10 cellular contexts compared by ENCODE assay signal in the genomic region with DNA sequence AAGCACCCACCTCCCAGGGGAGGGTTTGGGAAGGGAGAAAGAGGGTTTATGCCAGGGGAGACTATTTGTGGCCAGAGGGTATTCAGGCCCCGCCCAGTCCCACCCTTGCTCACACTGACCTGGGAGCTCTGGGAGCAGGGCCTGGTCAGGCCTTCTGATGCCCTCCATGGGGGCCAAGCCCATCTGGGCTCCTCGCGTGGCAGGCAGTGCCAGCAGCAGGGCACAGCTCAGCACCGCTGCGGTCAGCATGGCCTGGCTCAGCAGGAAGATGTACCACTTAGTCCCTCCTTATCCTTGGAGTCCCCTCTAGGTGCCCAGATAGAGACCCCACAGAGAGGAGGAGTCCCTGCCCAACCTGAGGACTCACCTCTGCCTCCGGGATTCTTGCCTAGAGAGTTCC. TPM values are rescaled to one million over a fixed set of nuclear protein-coding genes. Genes with fewer than 3 reads are reported as not detected.
DNase-seq lines count a peak whose midpoint lies in the region; ATAC-seq and TF ChIP-seq lines count a peak whose summit lies in the region.
"Had no signal": no experiment of that assay in that cellular context is flagged by ENCODE, and none has a peak within 500 bp of the region (broad histone marks: within the 10 kb centered on the region; RNA-seq: fewer than 3 reads in every experiment).

A gene with protein sequence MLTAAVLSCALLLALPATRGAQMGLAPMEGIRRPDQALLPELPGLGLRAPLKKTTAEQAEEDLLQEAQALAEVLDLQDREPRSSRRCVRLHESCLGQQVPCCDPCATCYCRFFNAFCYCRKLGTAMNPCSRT (minus strand): TSS at position 398 of the 400 bp plus-strand sequence. CDS start 149 bp downstream, at position 249.

- no peaks in the 10 kb centered on the region for H4K20me1 ChIP-seq in OCI-LY1 (ENCODE audit: insufficient read depth, low read length)

- POLR2A ChIA-PET in CD8-positive, alpha-beta T cell (lab: Charles Lee), result interaction anchor here (3.3 kb wide), 1 partner anchor 30 kb away, joined by 19 read pairs; no protein-coding TSS in a partner anchor

- H2AFZ ChIP-seq in OCI-LY1 (ENCODE audit: low read length) (no peak within 1 kb of the TSS), parathyroid adenoma (no peak within 1 kb of the TSS)

- H3K4me2 ChIP-seq in OCI-LY1 (ENCODE audit: low read length) (peak within 1 kb of the TSS; percentile 93), parathyroid adenoma (ENCODE audit: low read length) (peak within 1 kb of the TSS; percentile 97)

- peak within 1 kb of the TSS; percentile 91 for H3K4me3 ChIP-seq in CD8-positive, alpha-beta T cell (ENCODE audit: low read depth, low read length)
- H3K4me3 ChIP-seq in OCI-LY1 (ENCODE audit: low read depth, low read length, poor library complexity, severe bottlenecking), result peak within 1 kb of the TSS; percentile 91
- peak within 1 kb of the TSS; percentile 92 for H3K4me3 ChIP-seq in parathyroid adenoma (ENCODE audit: low read depth, low read length)
- no peak within 1 kb of the TSS for H3K4me3 ChIP-seq in BE2C (ENCODE audit: low read depth, low read length)

- peaks cover 4% of the 10 kb centered on the region for H3K36me3 ChIP-seq in CD8-positive, alpha-beta T cell (ENCODE audit: insufficient read depth, low read length)
- H3K36me3 ChIP-seq in OCI-LY1 (ENCODE audit: insufficient read depth, low read length), result peaks cover 25% of the 10 kb centered on the region; the same call in 1 of the 2 replicates
- H3K36me3 ChIP-seq in parathyroid adenoma (ENCODE audit: control insufficient read depth, insufficient read depth, low read length), result no peaks in the 10 kb centered on the region
- H3K36me3 ChIP-seq in BE2C, result no peaks in the 10 kb centered on the region

- no peaks in the 10 kb centered on the region for H3K9me3 Mint-ChIP-seq in CD8-positive, alpha-beta T cell
- H3K9me3 Mint-ChIP-seq in effector memory CD8-positive, alpha-beta T cell, result no peaks in the 10 kb centered on the region

- H3K79me2 ChIP-seq in OCI-LY1 (ENCODE audit: insufficient read depth, low read length) (peaks cover 21% of the 10 kb centered on the region), parathyroid adenoma (peaks cover 30% of the 10 kb centered on the region)

- peak within 1 kb of the TSS; percentile 92 for H3K9ac ChIP-seq in OCI-LY1 (ENCODE audit: low read length)
- H3K9ac ChIP-seq in parathyroid adenoma, result no peak within 1 kb of the TSS

- TF ChIP-seq CTCF in CD8-positive, alpha-beta T cell (IDR thresholded peaks at IDR 0.05), result no peak
- TF ChIP-seq CTCF in OCI-LY1 (IDR thresholded peaks at IDR 0.05; ENCODE audit: low read length), result no peak
- TF ChIP-seq CTCF in parathyroid adenoma (IDR thresholded peaks at IDR 0.05), result no peak
- TF ChIP-seq CTCF in BE2C (IDR thresholded peaks at IDR 0.05; ENCODE audit: low read depth, low read length), result no peak

- H3K27ac ChIP-seq in CD8-positive, alpha-beta T cell (ENCODE audit: low read depth, low read length), result peak within 1 kb of the TSS; percentile 96
- H3K27ac ChIP-seq in OCI-LY1 (ENCODE audit: low read depth, low read length, poor library complexity, severe bottlenecking) (peak within 1 kb of the TSS; percentile 83), parathyroid adenoma (no peak within 1 kb of the TSS)

- no peak for ATAC-seq in CD8-positive, alpha-beta T cell
- no peak for ATAC-seq in effector memory CD8-positive, alpha-beta T cell (replicated peaks)
- no peak for ATAC-seq in HG03095 (IDR thresholded peaks at IDR 0.05; ENCODE audit: unreplicated experiment)

- peaks cover 36% of the 10 kb centered on the region for H3K4me1 Mint-ChIP-seq in CD8-positive, alpha-beta T cell (ENCODE audit: low read depth)
- H3K4me1 Mint-ChIP-seq in effector memory CD8-positive, alpha-beta T cell (ENCODE audit: low read depth in 2 of 2), result peaks cover 25 to 26% of the 10 kb centered on the region in 2 donors

- H3K36me3 Mint-ChIP-seq in CD8-positive, alpha-beta T cell, result peaks cover 21% of the 10 kb centered on the region
- peaks cover 44% of the 10 kb centered on the region for H3K36me3 Mint-ChIP-seq in effector memory CD8-positive, alpha-beta T cell (ENCODE audit: insufficient read depth)

- no peak for DNase-seq in CD8-positive, alpha-beta T cell
- DNase-seq in effector memory CD8-positive, alpha-beta T cell, result no peak
- DNase-seq in BE2C (no peak), KG1 (lab: John Stamatoyannopoulos, UW) (no peak)
- no peak for DNase-seq in activated CD4-positive, CD25-positive, alpha-beta regulatory T cell (lab: John Stamatoyannopoulos, UW)
- DNase-seq: NCI-H1417 had no signal

- no peaks in the 10 kb centered on the region for H3K27me3 Mint-ChIP-seq in CD8-positive, alpha-beta T cell (ENCODE audit: low read depth)
- H3K27me3 Mint-ChIP-seq in effector memory CD8-positive, alpha-beta T cell, result no peaks in the 10 kb centered on the region

- peaks cover 30% of the 10 kb centered on the region for H3K4me1 ChIP-seq in CD8-positive, alpha-beta T cell (ENCODE audit: insufficient read depth, low read length)
- peaks cover 32% of the 10 kb centered on the region for H3K4me1 ChIP-seq in OCI-LY1 (ENCODE audit: insufficient read depth, low read length, severe bottlenecking)
- H3K4me1 ChIP-seq in parathyroid adenoma, result peaks cover 19% of the 10 kb centered on the region
- H3K4me1 ChIP-seq in BE2C, result no peaks in the 10 kb centered on the region

- CTCF ChIA-PET in CD8-positive, alpha-beta T cell (lab: Charles Lee), result interaction anchor here (0.5 to 7.9 kb wide), 5 partner anchors 9 to 162 kb away, joined by 3 to 111 read pairs (median 41); a partner anchor contains a TSS

- intact Hi-C loops in CD8-positive, alpha-beta T cell (cut with DNase I, micrococcal nuclease), result loop anchor here (10.0 kb wide), 2 partner anchors 452 to 458 kb away; a partner anchor contains a TSS

- H3K4me3 Mint-ChIP-seq in CD8-positive, alpha-beta T cell, result peak within 1 kb of the TSS; percentile 99
- H3K4me3 Mint-ChIP-seq in effector memory CD8-positive, alpha-beta T cell, result peak within 1 kb of the TSS; percentile 99 to 100

- no peaks in the 10 kb centered on the region for H3K27me3 ChIP-seq in CD8-positive, alpha-beta T cell (ENCODE audit: insufficient read depth, low read length)
- H3K27me3 ChIP-seq in OCI-LY1 (ENCODE audit: insufficient read depth, low read length), result no peaks in the 10 kb centered on the region
- no peaks in the 10 kb centered on the region for H3K27me3 ChIP-seq in parathyroid adenoma (ENCODE audit: control insufficient read depth, insufficient read depth, low read length)
- no peaks in the 10 kb centered on the region for H3K27me3 ChIP-seq in BE2C

- H3K27ac Mint-ChIP-seq in CD8-positive, alpha-beta T cell, result peak within 1 kb of the TSS; percentile 64
- peak within 1 kb of the TSS; percentile 100 for H3K27ac Mint-ChIP-seq in effector memory CD8-positive, alpha-beta T cell

- peaks cover 5% of the 10 kb centered on the region; the same call in 1 of the 2 replicates for H3F3A ChIP-seq in OCI-LY1 (ENCODE audit: insufficient read depth, low read length)

- no peaks in the 10 kb centered on the region for H3K9me2 ChIP-seq in OCI-LY1 (ENCODE audit: low read depth, low read length)

- H3K9me3 ChIP-seq in CD8-positive, alpha-beta T cell (ENCODE audit: low read length), result no peaks in the 10 kb centered on the region
- H3K9me3 ChIP-seq in OCI-LY1 (ENCODE audit: low read length) (no peaks in the 10 kb centered on the region), parathyroid adenoma (ENCODE audit: control insufficient read depth, low read length) (no peaks in the 10 kb centered on the region), BE2C (no peaks in the 10 kb centered on the region)

RNA-seq across cellular contexts. Expression of the gene that starts here (rescaled TPM):
- total RNA-seq in CD8-positive, alpha-beta T cell, result not detected
- 2.0 TPM for polyA plus RNA-seq in BE2C (2012; ENCODE audit: insufficient read depth, insufficient read length, low read depth)
- total RNA-seq: myocyte had no signal
